11 cellular contexts compared by ENCODE assay signal in genomic region chr11:104057908-104058307, GRCh38. TPM values are rescaled to one million over a fixed set of nuclear protein-coding genes. Genes with fewer than 3 reads are reported as not detected.
"Had no signal": no experiment of that assay in that cellular context is flagged by ENCODE, and none has a peak within 500 bp of the region (broad histone marks: within the 10 kb centered on the region; RNA-seq: fewer than 3 reads in every experiment).

No MANE protein-coding gene starts in this region.

- FAIRE-seq: HepG2, HTR-8/SVneo had no signal

- H3K27ac ChIP-seq: HL-60, KMS-11 had no signal

- H3K4me2 ChIP-seq: KMS-11 had no signal

- ATAC-seq: HepG2 had no signal

- H3K9me3 Mint-ChIP-seq: IgD-negative memory B cell had no signal

- H3K27me3 Mint-ChIP-seq: IgD-negative memory B cell had no signal

- H3K9ac ChIP-seq: KMS-11 had no signal

- H3K4me3 Mint-ChIP-seq: IgD-negative memory B cell had no signal

- DNase-seq: Karpas-422, Kasumi-1, KBM-7, KG1 had no signal

- H3K27ac Mint-ChIP-seq: IgD-negative memory B cell had no signal

RNA-seq across cellular contexts. Expression of gene DDI1, which starts 21.5 kb away (rescaled TPM):
- total RNA-seq: HepG2, HT-29, HT1080 had no signal
- polyA plus RNA-seq: HepG2 had no signal
